ENCODE assay signal across 9 cellular contexts in the genomic region with DNA sequence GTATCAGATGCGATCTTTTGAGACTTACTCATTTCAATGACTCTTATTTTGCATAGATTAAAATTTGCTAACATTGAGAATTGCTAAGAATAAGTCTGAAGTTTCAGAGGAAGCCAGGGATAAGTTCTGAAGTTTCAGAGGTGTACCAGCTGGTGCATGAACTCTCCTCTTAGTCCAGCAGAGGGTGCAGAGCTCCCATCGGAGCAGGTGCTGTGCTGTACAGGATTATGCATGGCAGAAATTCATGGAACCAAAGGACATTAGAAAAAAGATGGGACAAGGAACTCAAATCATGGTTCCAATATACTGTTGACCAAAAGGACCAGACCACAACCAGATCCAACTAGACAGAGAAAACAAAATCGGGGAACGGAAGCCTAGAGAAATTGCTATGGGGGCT. TPM values are rescaled to one million over a fixed set of nuclear protein-coding genes. Genes with fewer than 3 reads are reported as not detected.
DNase-seq lines count a peak whose midpoint lies in the region; ATAC-seq and TF ChIP-seq lines count a peak whose summit lies in the region.
"Had no signal": no experiment of that assay in that cellular context is flagged by ENCODE, and none has a peak within 500 bp of the region (broad histone marks: within the 10 kb centered on the region; RNA-seq: fewer than 3 reads in every experiment).

No MANE protein-coding gene starts in this region.

- intact Hi-C loops in uterus (cut with DNase I; ENCODE audit: low total_unique reads), result no loop called here

- no peaks in the 10 kb centered on the region for H3K4me1 ChIP-seq in uterus

- TF ChIP-seq POLR2A in uterus (IDR thresholded peaks at IDR 0.05), result no peak

- H3K27me3 ChIP-seq in uterus, result no peaks in the 10 kb centered on the region

- no peaks in the 10 kb centered on the region for H3K9me3 ChIP-seq in uterus

- peak; percentile 6 for DNase-seq in DMS53 treated with DMSO at 0.1 percent for 48 hours (lab: John Stamatoyannopoulos, UW; ENCODE audit: unreplicated experiment)
- DNase-seq in RPMI7951 (ENCODE audit: low read depth), result peak; percentile 50
- DNase-seq in left lobe of liver (ENCODE audit: low spot score), result no peak
- DNase-seq in stimulated activated naive CD4-positive, alpha-beta T cell (lab: John Stamatoyannopoulos, UW), result no peak
- DNase-seq in T-helper 1 cell, result no peak
- DNase-seq in uterus, result no peak
- no peak for DNase-seq in activated CD4-positive, alpha-beta T cell treated with anti-CD3 and anti-CD28 coated beads, Interleukin-2, amount 50 U/mL, for 48 hours
- DNase-seq: left ventricle myocardium superior had no signal

- ATAC-seq in HG03469 (IDR thresholded peaks at IDR 0.05; ENCODE audit: unreplicated experiment), result peak; percentile 51
- ATAC-seq in left lobe of liver, result peak; percentile 85
- ATAC-seq: left ventricle myocardium superior had no signal

- no peak overlapping the region for H3K4me3 ChIP-seq in uterus

- no peak overlapping the region for H3K27ac ChIP-seq in uterus

- no peak for TF ChIP-seq CTCF in uterus (IDR thresholded peaks at IDR 0.05)

- no peaks in the 10 kb centered on the region for H3K36me3 ChIP-seq in uterus

RNA-seq across cellular contexts. Expression of a gene that starts 41.9 kb away (rescaled TPM):
- total RNA-seq in RPMI7951 (2014; rRNA removed; shearing (Covaris generic)), result not detected in 2 replicates
- total RNA-seq in left lobe of liver (0.05 TPM), uterus (under 1 TPM in 3 of 4 donors, not detected in 1; under 0.01 to 0.12 (median 0.07) TPM)

Comparison
In these comparisons a context has a peak if more than half of its experiments do, and no peak if none do; other contexts are left out.
1. DNase-seq: peak in DMS53 treated with DMSO at 0.1 percent for 48 hours (single experiment) and RPMI7951 (single experiment); none in left lobe of liver (single experiment), stimulated activated naive CD4-positive, alpha-beta T cell (0 of 6), T-helper 1 cell (0 of 5), uterus (0 of 2) and activated CD4-positive, alpha-beta T cell treated with anti-CD3 and anti-CD28 coated beads, Interleukin-2, amount 50 U/mL, for 48 hours (0 of 2).